Comparison of ENCODE assay signal across 8 cellular contexts in the genomic region with DNA sequence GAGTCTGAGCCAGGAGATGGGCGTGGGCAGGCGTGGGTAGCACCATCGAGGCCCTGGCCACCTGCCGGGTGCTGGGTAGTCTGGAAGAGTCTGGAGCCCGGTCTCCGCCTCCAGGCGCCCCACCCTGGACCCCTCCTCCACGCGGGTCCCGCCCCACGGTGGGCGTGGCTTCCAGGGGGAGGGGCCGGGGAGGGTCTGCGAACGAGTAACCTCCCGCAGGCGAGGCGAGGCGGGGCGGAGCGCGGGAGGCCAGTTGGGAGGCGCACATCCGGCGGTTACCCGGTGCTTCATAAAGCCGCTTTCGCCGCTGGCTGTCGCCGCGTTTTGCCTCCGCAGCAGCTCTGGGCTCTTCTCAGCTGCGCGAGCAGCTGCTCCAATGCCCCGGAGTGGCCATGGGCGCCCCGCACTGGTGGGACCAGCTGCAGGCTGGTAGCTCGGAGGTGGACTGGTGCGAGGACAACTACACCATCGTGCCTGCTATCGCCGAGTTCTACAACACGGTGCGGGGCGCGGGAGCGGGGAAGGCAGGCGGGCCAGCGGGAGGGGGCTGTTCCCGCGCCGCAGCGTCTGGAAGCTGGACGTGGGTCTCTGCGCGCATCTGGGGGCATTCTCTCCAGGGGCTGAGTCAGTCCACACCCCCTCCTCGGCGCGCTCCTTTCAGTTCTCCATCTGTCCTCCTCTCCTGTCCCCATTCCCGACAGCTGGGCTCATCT. TPM values are rescaled to one million over a fixed set of nuclear protein-coding genes. Genes with fewer than 3 reads are reported as not detected.
DNase-seq lines count a peak whose midpoint lies in the region; FAIRE-seq and TF ChIP-seq lines count a peak whose summit lies in the region.

A gene (plus strand): TSS at position 317 of the 713 bp plus-strand sequence. CDS start 76 bp downstream, at position 393.

- H2BK12ac ChIP-seq in H9 (ENCODE audit: insufficient read length, low read depth, low read length) = no peak within 1 kb of the TSS
- H2BK12ac ChIP-seq in neuronal stem cell (ENCODE audit: low read length) = peak within 1 kb of the TSS; percentile 14

- H3K4me3 Mint-ChIP-seq in H9 = peak within 1 kb of the TSS; percentile 95 to 98

- no peak within 1 kb of the TSS for H3T11ph ChIP-seq in H9 (ENCODE audit: low read length)

- no peak for FAIRE-seq in frontal cortex (lab: Jason Lieb, UNC)

- no CpG with 5 or more reads among the region's 61 CpGs for WGBS in H9 (ENCODE audit: extremely low coverage, insufficient read length, low lambda C conversion rate)
- no CpG with 5 or more reads among the region's 61 CpGs for WGBS in neuronal stem cell (ENCODE audit: extremely low coverage in 2 of 2, insufficient read length in 2 of 2, insufficient replicate concordance in 1 of 2), 2 donors

- H4K8ac ChIP-seq in H9 (replicated peaks; ENCODE audit: insufficient read length, low read depth, low read length) (no peak within 1 kb of the TSS), neuronal stem cell (ENCODE audit: low read depth, low read length) (no peak within 1 kb of the TSS)

- H3K23me2 ChIP-seq in H9 (ENCODE audit: insufficient read length, low read depth, low read length, poor library complexity, severe bottlenecking) = peaks cover 17% of the 10 kb centered on the region

- H3K79me1 ChIP-seq in H9 (ENCODE audit: insufficient read depth, low read depth, low read length, poor library complexity, severe bottlenecking) (no peaks in the 10 kb centered on the region), neuronal stem cell (ENCODE audit: low read depth, low read length) (peaks cover 2% of the 10 kb centered on the region)

- H4K91ac ChIP-seq in H9 (ENCODE audit: insufficient read length, low read depth, low read length) (no peak within 1 kb of the TSS), neuronal stem cell (ENCODE audit: low read depth, low read length, poor library complexity) (no peak within 1 kb of the TSS)

- no peak within 1 kb of the TSS for H3K56ac ChIP-seq in H9 (ENCODE audit: insufficient read length, low read depth, low read length)

- H2BK15ac ChIP-seq in H9 (ENCODE audit: low read depth, low read length) = no peak within 1 kb of the TSS
- H2BK15ac ChIP-seq in neuronal stem cell (ENCODE audit: low read length) = peak within 1 kb of the TSS; percentile 38

- H3K9ac ChIP-seq in H9 (ENCODE audit: extremely low read depth, insufficient read length, low read length) (peak within 1 kb of the TSS; percentile 60), Loucy (ENCODE audit: low read depth, low read length, poor library complexity, severe bottlenecking) (peak within 1 kb of the TSS; percentile 96), neuronal stem cell (ENCODE audit: low read depth, low read length, poor library complexity) (peak within 1 kb of the TSS; percentile 91), subcutaneous abdominal adipose tissue (ENCODE audit: low read length in 5 of 5) (peak within 1 kb of the TSS; percentile 56 to 90 (median 86))

- H3K9me2 ChIP-seq in Loucy (replicated peaks; ENCODE audit: low read depth, low read length) = no peaks in the 10 kb centered on the region

- H3K4me2 ChIP-seq in H9 (ENCODE audit: insufficient read depth, insufficient read length, low read length) (peak within 1 kb of the TSS; percentile 88), Loucy (ENCODE audit: low read depth, low read length, poor library complexity, severe bottlenecking) (peak within 1 kb of the TSS; percentile 99), neuronal stem cell (ENCODE audit: insufficient read depth, low read length, poor library complexity, severe bottlenecking) (peak within 1 kb of the TSS; percentile 92)

- H3K18ac ChIP-seq in H9 (ENCODE audit: insufficient read length, low read depth, low read length) = no peak within 1 kb of the TSS
- peak within 1 kb of the TSS; percentile 98 for H3K18ac ChIP-seq in neuronal stem cell (ENCODE audit: low read length)

- H3K9me3 Mint-ChIP-seq in H9 = peaks cover 2% of the 10 kb centered on the region in 2 experiments; a peak in 4 of 5 replicates

- H3K79me2 ChIP-seq in H9 (ENCODE audit: insufficient read depth, low read length) (no peaks in the 10 kb centered on the region; the same call in 1 of the 2 replicates), Loucy (ENCODE audit: insufficient read depth, low read length) (peaks cover 16% of the 10 kb centered on the region; the same call in 1 of the 2 replicates)

- H3K9me3 ChIP-seq in H9 (ENCODE audit: control insufficient read depth, low read depth, low read length) (no peaks in the 10 kb centered on the region), Loucy (ENCODE audit: insufficient read depth, low read depth, low read length) (no peaks in the 10 kb centered on the region), neuronal stem cell (replicated peaks in 1 of 2; ENCODE audit: control insufficient read depth in 2 of 2, insufficient read depth in 1 of 2, low read depth in 1 of 2, low read length in 2 of 2) (peaks cover 0 to 1% of the 10 kb centered on the region in 2 donors), subcutaneous abdominal adipose tissue (ENCODE audit: control insufficient read depth in 5 of 5, low read length in 5 of 5) (peaks cover 0 to under 1% (median 0%) of the 10 kb centered on the region in 5 donors)

- H3K27ac ChIP-seq in H9 (ENCODE audit: insufficient read length, low read depth, low read length) = no peak within 1 kb of the TSS
- H3K27ac ChIP-seq in neuronal stem cell (replicated peaks; ENCODE audit: low read length) = peak within 1 kb of the TSS; percentile 85
- peak within 1 kb of the TSS; percentile 92 for H3K27ac ChIP-seq in subcutaneous abdominal adipose tissue (ENCODE audit: low read depth, low read length)

- H2AK5ac ChIP-seq in H9 (ENCODE audit: insufficient read length, low read length) = no peak within 1 kb of the TSS
- H2AK5ac ChIP-seq in neuronal stem cell (ENCODE audit: low read depth, low read length) = peak within 1 kb of the TSS; percentile 33

- H3K27me3 ChIP-seq in H9 (ENCODE audit: insufficient read depth, low read length) (peaks cover 3% of the 10 kb centered on the region; the same call in 1 of the 2 replicates), Loucy (ENCODE audit: insufficient read depth, low read length, poor library complexity, severe bottlenecking) (peaks cover 5% of the 10 kb centered on the region), neuronal stem cell (ENCODE audit: control insufficient read depth in 3 of 3, insufficient read depth in 3 of 3, low read depth in 1 of 3, low read length in 3 of 3) (peaks cover 0 to 9% (median 2%) of the 10 kb centered on the region in 3 experiments), subcutaneous abdominal adipose tissue (ENCODE audit: control insufficient read depth in 5 of 5, insufficient read depth in 4 of 5, low read length in 5 of 5) (no peaks in the 10 kb centered on the region)

- peak within 1 kb of the TSS; percentile 97 to 98 (median 97); a peak in 6 of 7 replicates for H3K27ac Mint-ChIP-seq in H9

- DNase-seq in GF-D8 (lab: John Stamatoyannopoulos, UW) (peak; percentile 75), H9 (peak; percentile 97), SHP77 (lab: John Stamatoyannopoulos, UW) (peak; percentile 75 to 80), frontal cortex (ENCODE audit: low spot score in 2 of 2) (peak; percentile 81 to 93), neuronal stem cell (ENCODE audit: low spot score) (peak; percentile 90)
- peak; percentile 70 to 98 (median 88) for DNase-seq in activated naive CD4-positive, alpha-beta T cell (lab: John Stamatoyannopoulos, UW)

- H2BK20ac ChIP-seq in H9 (ENCODE audit: low read depth, low read length, poor library complexity, severe bottlenecking) = no peak within 1 kb of the TSS

- H3K36me3 Mint-ChIP-seq in H9 (ENCODE audit: insufficient read depth in 1 of 3, low read depth in 3 of 3) = peaks cover 4 to 23% (median 6%) of the 10 kb centered on the region in 3 experiments; a peak in 6 of 7 replicates

- H3K36me3 ChIP-seq in Loucy (ENCODE audit: insufficient read depth, low read length) (no peaks in the 10 kb centered on the region), neuronal stem cell (replicated peaks in 1 of 2; ENCODE audit: control insufficient read depth in 2 of 2, insufficient read depth in 2 of 2, low read length in 2 of 2) (peaks cover 0 to 5% of the 10 kb centered on the region in 2 donors), subcutaneous abdominal adipose tissue (ENCODE audit: control insufficient read depth in 5 of 5, insufficient read depth in 5 of 5, low read length in 5 of 5) (peaks cover 0 to 4% (median 0%) of the 10 kb centered on the region in 5 donors)

- no peak within 1 kb of the TSS for H3K23ac ChIP-seq in H9 (ENCODE audit: insufficient read length, low read depth, low read length)
- peak within 1 kb of the TSS; percentile 29 for H3K23ac ChIP-seq in neuronal stem cell (ENCODE audit: low read depth, low read length, poor library complexity)

- H4K20me1 ChIP-seq in H9 (ENCODE audit: control insufficient read depth, insufficient read depth, insufficient read length) = no peaks in the 10 kb centered on the region
- H4K20me1 ChIP-seq in Loucy (ENCODE audit: insufficient read depth, low read length, poor library complexity, severe bottlenecking) = no peaks in the 10 kb centered on the region

- peaks cover 24 to 29% of the 10 kb centered on the region in 2 experiments for H3K4me1 Mint-ChIP-seq in H9

- H2BK5ac ChIP-seq in H9 (ENCODE audit: insufficient read length, low read length) (no peak within 1 kb of the TSS), neuronal stem cell (ENCODE audit: low read length) (peak within 1 kb of the TSS; percentile 62)

- H3K4me1 ChIP-seq in H9 (ENCODE audit: insufficient read depth, low read length) (peaks cover 5% of the 10 kb centered on the region; the same call in 1 of the 2 replicates), Loucy (ENCODE audit: insufficient read depth, low read length, poor library complexity, severe bottlenecking) (peaks cover 30% of the 10 kb centered on the region), neuronal stem cell (ENCODE audit: control insufficient read depth in 2 of 2, insufficient read depth in 1 of 2, low read depth in 1 of 2, low read length in 2 of 2) (peaks cover 0 to 4% of the 10 kb centered on the region in 2 donors), subcutaneous abdominal adipose tissue (ENCODE audit: control insufficient read depth in 5 of 5, insufficient read depth in 5 of 5, low read length in 5 of 5) (peaks cover 3 to 43% (median 31%) of the 10 kb centered on the region in 5 donors)

- TF ChIP-seq CTCF in H9 (conservative IDR thresholded peaks at IDR 0.05) = peak; percentile 16; the same call in 1 of the 3 replicates
- TF ChIP-seq CTCF in Loucy (conservative IDR thresholded peaks at IDR 0.05; ENCODE audit: low read length) = peak; percentile 27

- no peak within 1 kb of the TSS for H3K14ac ChIP-seq in H9 (ENCODE audit: insufficient read depth, low read length)
- peak within 1 kb of the TSS; percentile 49 for H3K14ac ChIP-seq in neuronal stem cell (ENCODE audit: low read length)

- peak within 1 kb of the TSS; percentile 99 for H3K4me3 ChIP-seq in Loucy (ENCODE audit: low read length, poor library complexity, severe bottlenecking)
- H3K4me3 ChIP-seq in neuronal stem cell (ENCODE audit: low read length in 2 of 2) = peak within 1 kb of the TSS; percentile 60 to 84
- H3K4me3 ChIP-seq in subcutaneous abdominal adipose tissue (ENCODE audit: low read depth in 1 of 5, low read length in 5 of 5) = peak within 1 kb of the TSS; percentile 82 to 99 (median 91)

- H3K4ac ChIP-seq in H9 (ENCODE audit: low read depth, low read length) (no peak within 1 kb of the TSS), neuronal stem cell (ENCODE audit: low read length) (no peak within 1 kb of the TSS)

- H2BK120ac ChIP-seq in H9 (ENCODE audit: low read depth, low read length, poor library complexity, severe bottlenecking) (no peak within 1 kb of the TSS), neuronal stem cell (ENCODE audit: low read depth, low read length) (peak within 1 kb of the TSS; percentile 53)

- no peak within 1 kb of the TSS for H4K5ac ChIP-seq in H9 (ENCODE audit: insufficient read length, low read depth, low read length)

- peaks cover 14% of the 10 kb centered on the region for H3K27me3 Mint-ChIP-seq in H9 (ENCODE audit: low read depth)

- no peaks in the 10 kb centered on the region for H3F3A ChIP-seq in Loucy (ENCODE audit: low read depth)

- H2AFZ ChIP-seq in H9 (ENCODE audit: low read length) = no peak within 1 kb of the TSS
- H2AFZ ChIP-seq in Loucy (ENCODE audit: low read length) = peak within 1 kb of the TSS; percentile 98
- peak within 1 kb of the TSS; percentile 97 for H2AFZ ChIP-seq in neuronal stem cell (ENCODE audit: low read length)

RNA-seq across cellular contexts. Expression of the gene that starts here (rescaled TPM):
- total RNA-seq in H9 (2021) = 8.9 and 9.6 TPM in 2 replicates
- total RNA-seq in frontal cortex = 11.0 TPM
- polyA plus RNA-seq in neuronal stem cell (2013, experiment 1 of 2) = 4.5 TPM
- 4.6 TPM for polyA plus RNA-seq in neuronal stem cell (2013, experiment 2 of 2)
